In the genomic region with DNA sequence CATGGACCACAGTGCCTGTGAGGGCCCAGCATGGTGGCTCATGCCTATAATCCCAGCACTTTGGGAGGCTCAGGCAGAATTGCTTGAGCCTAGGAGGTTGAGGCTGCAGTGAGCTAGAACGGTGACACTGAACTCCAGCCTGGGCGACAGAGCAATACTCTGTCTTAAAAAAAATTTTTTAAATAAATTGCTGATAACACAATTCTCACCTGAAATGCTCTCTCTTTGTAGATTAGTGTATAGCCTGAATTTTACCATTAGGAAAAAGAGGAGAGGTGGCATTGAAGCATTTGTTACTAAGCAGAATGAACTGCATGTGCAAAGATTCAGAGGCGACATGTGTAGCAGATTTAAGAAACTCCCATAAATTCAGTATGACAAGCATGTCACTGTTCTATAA, we compare ENCODE assay signal across 10 cellular contexts. TPM values are rescaled to one million over a fixed set of nuclear protein-coding genes. Genes with fewer than 3 reads are reported as not detected.
"Had no signal": no experiment of that assay in that cellular context is flagged by ENCODE, and none has a peak within 500 bp of the region (broad histone marks: within the 10 kb centered on the region; RNA-seq: fewer than 3 reads in every experiment).

No MANE protein-coding gene starts in this region.

- H3K4me2 ChIP-seq: GM23338 had no signal

- ATAC-seq: GM23338, HCT116 had no signal

- H2AFZ ChIP-seq: GM23338 had no signal

- H3K4me1 ChIP-seq: HAP-1 had no signal

- H3K4me3 ChIP-seq: GM23338, HAP-1 had no signal

- H3K9me3 Mint-ChIP-seq: IgD-negative memory B cell had no signal

- H3K9me3 ChIP-seq: HAP-1 had no signal

- DNase-seq: H7, HFFc6, KG1 had no signal

- H3K27ac ChIP-seq: HL-60 had no signal

- H3K36me3 ChIP-seq: HAP-1 had no signal

- H3K4me3 Mint-ChIP-seq: GM23338 had no signal

- H3K27ac Mint-ChIP-seq: GM23338, HFFc6 had no signal

- FAIRE-seq: HepG2 had no signal

- H3K4me1 Mint-ChIP-seq: GM23338 had no signal

RNA-seq across cellular contexts. Expression of a gene that starts 56.1 kb away (rescaled TPM):
- total RNA-seq: H4, H7, HepG2, HFFc6 had no signal
- polyA plus RNA-seq: HepG2, IgD-negative memory B cell had no signal
